14 cellular contexts compared by ENCODE assay signal in the genomic region with DNA sequence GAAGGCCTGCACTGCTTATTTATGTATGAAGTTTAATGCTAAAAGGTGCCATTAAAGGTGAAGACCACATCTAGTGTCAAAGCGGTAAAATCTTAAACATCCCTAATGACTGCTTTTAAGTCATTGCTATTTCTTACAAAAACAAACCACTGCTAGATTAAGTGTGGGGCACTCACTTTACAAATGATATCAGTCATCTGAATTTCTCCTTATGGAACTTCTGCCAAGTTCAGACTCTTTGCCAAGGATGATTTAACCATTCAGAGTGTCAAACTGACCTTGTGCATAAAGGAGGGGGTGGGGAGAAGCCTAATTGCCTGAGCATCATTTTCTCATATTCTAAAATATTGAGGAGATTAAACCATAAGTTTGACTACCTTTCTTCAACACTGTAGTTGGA.
"Had no signal": no experiment of that assay in that cellular context is flagged by ENCODE, and none has a peak within 500 bp of the region (broad histone marks: within the 10 kb centered on the region; RNA-seq: fewer than 3 reads in every experiment).

No MANE protein-coding gene starts in this region.

- H3K4me1 Mint-ChIP-seq: immature natural killer cell, neural crest cell had no signal

- H3K27ac ChIP-seq: gastroesophageal sphincter, prostate gland, right atrium auricular region, tibial nerve had no signal

- H3K27ac Mint-ChIP-seq: activated naive CD8-positive, alpha-beta T cell; effector memory CD8-positive, alpha-beta T cell; immature natural killer cell had no signal

- H3K4me3 Mint-ChIP-seq: activated naive CD8-positive, alpha-beta T cell; effector memory CD8-positive, alpha-beta T cell; immature natural killer cell; neural crest cell had no signal

- H3K36me3 ChIP-seq: gastroesophageal sphincter, prostate gland, right atrium auricular region, tibial nerve had no signal

- H3K27me3 Mint-ChIP-seq: effector memory CD8-positive, alpha-beta T cell had no signal

- H3K4me1 ChIP-seq: gastroesophageal sphincter, prostate gland, right atrium auricular region, tibial nerve had no signal

- H3K27me3 ChIP-seq: gastroesophageal sphincter, right atrium auricular region, tibial nerve had no signal

- H3K4me3 ChIP-seq: gastroesophageal sphincter, prostate gland, right atrium auricular region, tibial nerve had no signal

- DNase-seq: activated CD4-positive, alpha-beta T cell treated with anti-CD3 and anti-CD28 coated beads, Interleukin-2, amount 50 U/mL, for 48 hours; activated gamma-delta T cell; amniotic stem cell; effector memory CD8-positive, alpha-beta T cell; immature natural killer cell; left ventricle myocardium superior; stimulated activated naive CD8-positive, alpha-beta T cell treated with anti-CD3 and anti-CD28 coated beads, Interleukin-15, Interleukin-2, amounts not matched to agents 100 U/mL and 50 U/mL, for 24 hours; T-helper 2 cell had no signal

- H3K9me3 ChIP-seq: prostate gland had no signal

- H3K36me3 Mint-ChIP-seq: activated naive CD8-positive, alpha-beta T cell; immature natural killer cell had no signal
